8 cellular contexts compared by ENCODE assay signal in the genomic region with DNA sequence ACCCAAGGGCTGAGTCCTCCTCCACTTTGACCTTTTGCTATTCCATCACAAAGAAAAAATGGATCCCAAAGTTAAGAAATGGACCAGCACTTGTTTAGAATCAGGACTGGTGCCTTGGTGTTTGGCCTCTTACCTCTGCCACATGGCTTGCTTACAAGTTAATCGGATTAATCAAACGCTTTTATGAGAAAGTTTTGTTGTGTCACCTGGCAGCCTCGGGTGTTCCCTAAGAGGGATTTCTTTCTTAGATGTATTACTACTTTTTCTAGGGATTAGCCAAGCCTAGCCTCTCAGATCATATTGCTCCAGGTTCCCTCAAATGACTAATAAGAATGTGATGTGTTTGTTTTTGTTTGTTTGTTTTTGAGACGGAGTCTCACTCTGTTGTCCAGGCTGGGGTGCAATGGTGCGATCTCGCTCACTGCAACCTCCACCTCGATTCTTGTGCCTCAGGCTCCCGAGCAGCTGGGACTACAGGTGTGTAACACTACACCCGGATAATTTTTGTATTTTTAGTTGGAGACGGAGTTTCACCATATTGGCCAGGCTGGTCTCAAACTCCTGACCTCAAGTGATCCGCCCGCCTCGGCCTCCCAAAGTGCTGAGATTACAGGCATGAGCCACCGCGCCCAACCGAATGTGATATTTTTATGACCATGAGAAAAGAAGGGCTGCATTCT. TPM values are rescaled to one million over a fixed set of nuclear protein-coding genes. Genes with fewer than 3 reads are reported as not detected.
A peak's percentile ranks its signal among the peaks of the same experiment; 100 is the strongest.
DNase-seq lines count a peak whose midpoint lies in the region; ATAC-seq, FAIRE-seq and TF ChIP-seq lines count a peak whose summit lies in the region.

No MANE protein-coding gene starts in this region.

- no peak for TF ChIP-seq POLR2A in A549 (IDR thresholded peaks at IDR 0.05; ENCODE audit: low read length)
- no peak for TF ChIP-seq POLR2A in breast epithelium (IDR thresholded peaks at IDR 0.05)

- H3K27ac ChIP-seq in A549 (peak overlapping the region; percentile 85 to 100), HUES64 (ENCODE audit: low read depth, low read length) (peak overlapping the region; percentile 80), breast epithelium (peak overlapping the region; percentile 94 to 96)

- WGBS in A549 (ENCODE audit: missing lambda C conversion rate) = 31% methylated on average over 16 of the region's 16 CpGs
- 83% methylated on average over 15 of the region's 16 CpGs for WGBS in HUES64

- H3K36me3 ChIP-seq in HUES64 (ENCODE audit: insufficient read depth, low read length) (peaks cover 12% of the 10 kb centered on the region), breast epithelium (no peaks in the 10 kb centered on the region)

- ATAC-seq in A549 = no peak
- ATAC-seq in HG03354 (IDR thresholded peaks at IDR 0.05; ENCODE audit: poor library complexity, severe bottlenecking, unreplicated experiment) = no peak

- peak overlapping the region; percentile 79 for H3K9ac ChIP-seq in HUES64 (ENCODE audit: low read depth, low read length)

- POLR2A ChIA-PET in A549 (lab: Yijun Ruan, JAX) = interaction anchor here (0.5 to 2.1 kb wide), 3 partner anchors 65 to 608 kb away, joined by 4 to 7 read pairs (median 4); a partner anchor contains a TSS

- TF ChIP-seq CTCF in A549 (IDR thresholded peaks at IDR 0.05) (no peak), breast epithelium (IDR thresholded peaks at IDR 0.05) (no peak)

- CTCF ChIA-PET in A549 (lab: Yijun Ruan, JAX) = interaction anchor here (3.6 kb wide), 1 partner anchor 198 kb away, joined by 20 read pairs; no protein-coding TSS in a partner anchor

- H3K9me3 ChIP-seq in A549 = no peaks in the 10 kb centered on the region
- H3K9me3 ChIP-seq in HUES64 (ENCODE audit: insufficient read depth, low read depth, low read length) = no peaks in the 10 kb centered on the region
- H3K9me3 ChIP-seq in breast epithelium = no peaks in the 10 kb centered on the region
- H3K9me3 ChIP-seq in mononuclear cell (ENCODE audit: low read depth, low read length) = no peaks in the 10 kb centered on the region

- no peak for FAIRE-seq in A549 (lab: Jason Lieb, UNC)

- peaks cover 43% of the 10 kb centered on the region for H3K4me1 ChIP-seq in A549
- peaks cover 19% of the 10 kb centered on the region for H3K4me1 ChIP-seq in HUES64 (ENCODE audit: insufficient read depth, low read length)
- H3K4me1 ChIP-seq in breast epithelium = no peaks in the 10 kb centered on the region
- H3K4me1 ChIP-seq in mononuclear cell (ENCODE audit: insufficient read depth, low read length) = peaks cover 37% of the 10 kb centered on the region

- intact Hi-C loops in breast epithelium (cut with DNase I; ENCODE audit: low total_unique reads) = loop anchor here (2.0 kb wide), 1 partner anchor 14 kb away; no protein-coding TSS in a partner anchor

- TF ChIP-seq EP300 in A549 (IDR thresholded peaks at IDR 0.05) = no peak

- no peak for TF ChIP-seq RAD21 in A549 (conservative IDR thresholded peaks at IDR 0.05 in 1 of 2, IDR thresholded peaks at IDR 0.05 in 1 of 2)

- H3K4me3 ChIP-seq in A549 (peak overlapping the region; percentile 97), HUES64 (ENCODE audit: low read length) (peak overlapping the region; percentile 81), breast epithelium (peak overlapping the region; percentile 81 to 91 (median 85)), mononuclear cell (ENCODE audit: low read length) (peak overlapping the region; percentile 93)

- peak in 1 of 2 experiments; percentile 21 for DNase-seq in A549 (ENCODE audit: low read depth in 1 of 2, low spot score in 1 of 2)
- DNase-seq in breast epithelium (ENCODE audit: low spot score in 2 of 2) = no peak
- DNase-seq in NCI-H748 treated with DMSO at 0.1 percent for 48 hours (lab: John Stamatoyannopoulos, UW) = no peak
- no peak for DNase-seq in DMS153 (lab: John Stamatoyannopoulos, UW)
- no peak for DNase-seq in KG1 (lab: John Stamatoyannopoulos, UW)

- H3K27me3 ChIP-seq in HUES64 (ENCODE audit: insufficient read depth, low read length) (no peaks in the 10 kb centered on the region), breast epithelium (no peaks in the 10 kb centered on the region), mononuclear cell (ENCODE audit: insufficient read depth, low read length) (no peaks in the 10 kb centered on the region)

- peak overlapping the region; percentile 77 for H3K4me2 ChIP-seq in A549

TF ChIP-seq in A549, 52 proteins besides CTCF, POLR2A, EP300 and RAD21:
- no peak for TF ChIP-seq FOSL2 (IDR thresholded peaks at IDR 0.05)
- 0 out of 2 replicates have a peak, but pooled peaks have one; percentile 14 for TF ChIP-seq FOSL2 (CRISPR knock-in tag; IDR thresholded peaks at IDR 0.05)
- TF ChIP-seq ZSCAN20 (CRISPR knock-in tag; IDR thresholded peaks at IDR 0.05) = no peak

RNA-seq across cellular contexts. Expression of a gene that starts 0.9 kb away (rescaled TPM):
- polyA plus RNA-seq in A549 (2011; rRNA removed) = 59.0 and 62.9 TPM in 2 replicates
- 28.7 and 30.1 TPM in 2 replicates for polyA plus RNA-seq in A549 (2012; cell fraction: cytosol; rRNA removed)
- 10.3 and 11.7 TPM in 2 replicates for polyA plus RNA-seq in A549 (2012; cell fraction: nucleus; rRNA removed)
- polyA plus RNA-seq in A549 (2017; fragmentation: RNase III; extraction: RNeasy Plus Mini Kit Qiagen cat#74134 plus additional on column Dnase treatment) = 52.8 to 55.0 TPM (median 53.0 TPM) in 3 replicates
- 15.7 and 16.9 TPM in 2 replicates for polyA minus RNA-seq in A549 (2011; rRNA and poly(A)+ RNA removed)
- 38.3 TPM for polyA plus RNA-seq in HUES64 (2013, experiment 1 of 2)
- 55.0 TPM for polyA plus RNA-seq in HUES64 (2013, experiment 2 of 2)
- 10 to 100 TPM; 57.0 to 96.6 (median 82.6) TPM for total RNA-seq in breast epithelium
- 40.4 TPM for total RNA-seq in mononuclear cell

RNA-seq across cellular contexts. Expression of a gene that starts 39.0 kb away (rescaled TPM):
- not detected in 2 replicates for polyA plus RNA-seq in A549 (2011; rRNA removed)
- polyA plus RNA-seq in A549 (2012; cell fraction: cytosol; rRNA removed) = 0.01 TPM in 1 of 2 replicates, not detected in the other
- 0.02 TPM in 1 of 2 replicates, not detected in the other for polyA plus RNA-seq in A549 (2012; cell fraction: nucleus; rRNA removed)
- polyA plus RNA-seq in A549 (2017; fragmentation: RNase III; extraction: RNeasy Plus Mini Kit Qiagen cat#74134 plus additional on column Dnase treatment) = not detected in 3 replicates
- polyA minus RNA-seq in A549 (2011; rRNA and poly(A)+ RNA removed) = not detected in 2 replicates
- polyA plus RNA-seq in HUES64 (2013, experiment 1 of 2) = 0.15 TPM
- polyA plus RNA-seq in HUES64 (2013, experiment 2 of 2) = 0.25 TPM
- not detected for total RNA-seq in breast epithelium
- not detected for total RNA-seq in mononuclear cell

RNA-seq across cellular contexts. Expression of a gene that starts 57.7 kb away (rescaled TPM):
- polyA plus RNA-seq in A549 (2011; rRNA removed) = 10.6 and 11.9 TPM in 2 replicates
- 14.0 and 18.5 TPM in 2 replicates for polyA plus RNA-seq in A549 (2012; cell fraction: cytosol; rRNA removed)
- polyA plus RNA-seq in A549 (2012; cell fraction: nucleus; rRNA removed) = 12.6 and 12.9 TPM in 2 replicates
- polyA plus RNA-seq in A549 (2017; fragmentation: RNase III; extraction: RNeasy Plus Mini Kit Qiagen cat#74134 plus additional on column Dnase treatment) = 10.6 to 11.5 TPM (median 11.1 TPM) in 3 replicates
- 8.2 and 10.0 TPM in 2 replicates for polyA minus RNA-seq in A549 (2011; rRNA and poly(A)+ RNA removed)
- 17.3 TPM for polyA plus RNA-seq in HUES64 (2013, experiment 1 of 2)
- polyA plus RNA-seq in HUES64 (2013, experiment 2 of 2) = 19.7 TPM
- 10 to 100 TPM; 13.8 to 19.5 (median 18.0) TPM for total RNA-seq in breast epithelium
- 36.9 TPM for total RNA-seq in mononuclear cell
